10 cellular contexts compared by ENCODE assay signal in genomic region chr16:4500283-4500682, GRCh38. TPM values are rescaled to one million over a fixed set of nuclear protein-coding genes. Genes with fewer than 3 reads are reported as not detected.
DNase-seq lines count a peak whose midpoint lies in the region; ATAC-seq and TF ChIP-seq lines count a peak whose summit lies in the region.
"Had no signal": no experiment of that assay in that cellular context is flagged by ENCODE, and none has a peak within 500 bp of the region (broad histone marks: within the 10 kb centered on the region; RNA-seq: fewer than 3 reads in every experiment).

No MANE protein-coding gene starts in this region.

- H4K8ac ChIP-seq in neuronal stem cell (ENCODE audit: low read depth, low read length) = no peak overlapping the region

- intact Hi-C loops in upper lobe of right lung (cut with DNase I) = no loop called here

- DNase-seq in activated naive CD8-positive, alpha-beta T cell treated with anti-CD3 and anti-CD28 coated beads for 36 hours = no peak
- DNase-seq in coronary artery (ENCODE audit: low spot score) (no peak), medulla oblongata (ENCODE audit: extremely low spot score) (peak; percentile 80), upper lobe of right lung (no peak), NCI-H446 treated with DMSO at 0.1 percent for 48 hours (lab: John Stamatoyannopoulos, UW) (no peak), neuronal stem cell (ENCODE audit: low spot score) (no peak)
- DNase-seq in stimulated activated CD4-positive, alpha-beta T cell treated with anti-CD3 and anti-CD28 coated beads, Interleukin-12 subunit alpha, Interleukin-12 subunit beta, amount 100 ng/mL, for 4 hours = no peak
- DNase-seq: activated CD4-positive, alpha-beta T cell treated with anti-CD3 and anti-CD28 coated beads, Interleukin-2, amount 50 U/mL, for 4 hours had no signal

- no peaks in the 10 kb centered on the region for H3K79me1 ChIP-seq in neuronal stem cell (ENCODE audit: low read depth, low read length)

- no peak overlapping the region for H3K14ac ChIP-seq in neuronal stem cell (ENCODE audit: low read length)

- H3K36me3 ChIP-seq in upper lobe of right lung (peaks cover 17% of the 10 kb centered on the region), neuronal stem cell (replicated peaks in 1 of 2; ENCODE audit: control insufficient read depth in 2 of 2, insufficient read depth in 2 of 2, low read length in 2 of 2) (peaks cover 0 to 4% of the 10 kb centered on the region in 2 donors)

- H3K36me3 Mint-ChIP-seq in activated naive CD8-positive, alpha-beta T cell = no peaks in the 10 kb centered on the region
- peaks cover 16% of the 10 kb centered on the region for H3K36me3 Mint-ChIP-seq in activated naive CD8-positive, alpha-beta T cell treated with anti-CD3 and anti-CD28 coated beads for 36 hours

- H2AFZ ChIP-seq in neuronal stem cell (ENCODE audit: low read length) = no peak overlapping the region

- no peak overlapping the region for H3K4me3 Mint-ChIP-seq in activated naive CD8-positive, alpha-beta T cell
- H3K4me3 Mint-ChIP-seq in activated naive CD8-positive, alpha-beta T cell treated with anti-CD3 and anti-CD28 coated beads for 36 hours = no peak overlapping the region

- H3K4me1 ChIP-seq in upper lobe of right lung (peaks cover 29% of the 10 kb centered on the region), neuronal stem cell (ENCODE audit: control insufficient read depth in 2 of 2, insufficient read depth in 1 of 2, low read depth in 1 of 2, low read length in 2 of 2) (peaks cover 4 to 9% of the 10 kb centered on the region in 2 donors)

- no peak overlapping the region for H2BK12ac ChIP-seq in neuronal stem cell (ENCODE audit: low read length)

- H2BK5ac ChIP-seq in neuronal stem cell (ENCODE audit: low read length) = no peak overlapping the region

- H3K27me3 Mint-ChIP-seq in activated naive CD8-positive, alpha-beta T cell = no peaks in the 10 kb centered on the region
- no peaks in the 10 kb centered on the region for H3K27me3 Mint-ChIP-seq in activated naive CD8-positive, alpha-beta T cell treated with anti-CD3 and anti-CD28 coated beads for 36 hours

- H3K27ac ChIP-seq in coronary artery (peak overlapping the region; percentile 72 to 81), upper lobe of right lung (peak overlapping the region; percentile 38), neuronal stem cell (replicated peaks; ENCODE audit: low read length) (no peak overlapping the region)
- H3K27ac ChIP-seq: C4-2B had no signal

- no peak overlapping the region for H3K18ac ChIP-seq in neuronal stem cell (ENCODE audit: low read length)

- H3K27ac Mint-ChIP-seq in activated naive CD8-positive, alpha-beta T cell = peak overlapping the region; percentile 10
- H3K27ac Mint-ChIP-seq in activated naive CD8-positive, alpha-beta T cell treated with anti-CD3 and anti-CD28 coated beads for 36 hours = no peak overlapping the region

- no peak for TF ChIP-seq CTCF in coronary artery (IDR thresholded peaks at IDR 0.05)
- no peak for TF ChIP-seq CTCF in upper lobe of right lung (IDR thresholded peaks at IDR 0.05)

- peaks cover 87% of the 10 kb centered on the region for H3K4me1 Mint-ChIP-seq in activated naive CD8-positive, alpha-beta T cell (ENCODE audit: low read depth)
- peaks cover 87% of the 10 kb centered on the region for H3K4me1 Mint-ChIP-seq in activated naive CD8-positive, alpha-beta T cell treated with anti-CD3 and anti-CD28 coated beads for 36 hours

- no peaks in the 10 kb centered on the region for H3K9me3 Mint-ChIP-seq in activated naive CD8-positive, alpha-beta T cell (ENCODE audit: low read depth)
- no peaks in the 10 kb centered on the region for H3K9me3 Mint-ChIP-seq in activated naive CD8-positive, alpha-beta T cell treated with anti-CD3 and anti-CD28 coated beads for 36 hours

- no peak overlapping the region for H3K9ac ChIP-seq in neuronal stem cell (ENCODE audit: low read depth, low read length, poor library complexity)

- H3K9me3 ChIP-seq in upper lobe of right lung (no peaks in the 10 kb centered on the region), neuronal stem cell (replicated peaks in 1 of 2; ENCODE audit: control insufficient read depth in 2 of 2, insufficient read depth in 1 of 2, low read depth in 1 of 2, low read length in 2 of 2) (no peaks in the 10 kb centered on the region)

- H2BK120ac ChIP-seq in neuronal stem cell (ENCODE audit: low read depth, low read length) = no peak overlapping the region

- H3K4me3 ChIP-seq in coronary artery (peak overlapping the region; percentile 56), upper lobe of right lung (no peak overlapping the region), neuronal stem cell (ENCODE audit: low read length in 2 of 2) (no peak overlapping the region)

- WGBS in neuronal stem cell (ENCODE audit: extremely low coverage in 2 of 2, insufficient read length in 2 of 2, insufficient replicate concordance in 1 of 2), 2 donors = no CpG with 5 or more reads among the region's 3 CpGs

- H3K27me3 ChIP-seq in upper lobe of right lung (no peaks in the 10 kb centered on the region), neuronal stem cell (ENCODE audit: control insufficient read depth in 3 of 3, insufficient read depth in 3 of 3, low read depth in 1 of 3, low read length in 3 of 3) (no peaks in the 10 kb centered on the region)

- no peak overlapping the region for H3K4ac ChIP-seq in neuronal stem cell (ENCODE audit: low read length)

- H3K4me2 ChIP-seq in neuronal stem cell (ENCODE audit: insufficient read depth, low read length, poor library complexity, severe bottlenecking) = no peak overlapping the region

- H3K23ac ChIP-seq in neuronal stem cell (ENCODE audit: low read depth, low read length, poor library complexity) = no peak overlapping the region

- no peak overlapping the region for H2BK15ac ChIP-seq in neuronal stem cell (ENCODE audit: low read length)

- H4K91ac ChIP-seq in neuronal stem cell (ENCODE audit: low read depth, low read length, poor library complexity) = no peak overlapping the region

- no peak overlapping the region for H2AK5ac ChIP-seq in neuronal stem cell (ENCODE audit: low read depth, low read length)

- peak; percentile 77 for ATAC-seq in upper lobe of right lung

RNA-seq across cellular contexts. Expression of gene HMOX2, which starts 24.1 kb away (rescaled TPM):
- total RNA-seq in activated naive CD8-positive, alpha-beta T cell treated with anti-CD3 and anti-CD28 coated beads for 36 hours = 10 to 100 TPM; 84.4 to 88.4 TPM
- 53.0 TPM for total RNA-seq in upper lobe of right lung
- polyA plus RNA-seq in neuronal stem cell (2013, experiment 1 of 2) = 9.8 TPM
- polyA plus RNA-seq in neuronal stem cell (2013, experiment 2 of 2) = 10.1 TPM

RNA-seq across cellular contexts. Expression of gene NMRAL1, which starts 25.9 kb away (rescaled TPM):
- total RNA-seq in activated naive CD8-positive, alpha-beta T cell treated with anti-CD3 and anti-CD28 coated beads for 36 hours = 10 to 100 TPM; 62.5 to 64.4 TPM
- 39.0 TPM for total RNA-seq in upper lobe of right lung
- polyA plus RNA-seq in neuronal stem cell (2013, experiment 1 of 2) = 37.3 TPM
- polyA plus RNA-seq in neuronal stem cell (2013, experiment 2 of 2) = 36.3 TPM

RNA-seq across cellular contexts. Expression of gene CDIP1, which starts 38.3 kb away (rescaled TPM):
- 10 to 100 TPM; 33.0 to 33.3 TPM for total RNA-seq in activated naive CD8-positive, alpha-beta T cell treated with anti-CD3 and anti-CD28 coated beads for 36 hours
- total RNA-seq in upper lobe of right lung = 23.8 TPM
- polyA plus RNA-seq in neuronal stem cell (2013, experiment 1 of 2) = 48.1 TPM
- 46.7 TPM for polyA plus RNA-seq in neuronal stem cell (2013, experiment 2 of 2)

RNA-seq across cellular contexts. Expression of gene C16orf96, which starts 55.9 kb away (rescaled TPM):
- under 1 TPM; 0.08 to 0.20 TPM for total RNA-seq in activated naive CD8-positive, alpha-beta T cell treated with anti-CD3 and anti-CD28 coated beads for 36 hours
- total RNA-seq in upper lobe of right lung = 0.32 TPM
- polyA plus RNA-seq in neuronal stem cell (2013, experiment 1 of 2) = 0.74 TPM
- 0.79 TPM for polyA plus RNA-seq in neuronal stem cell (2013, experiment 2 of 2)
